9 cellular contexts compared by ENCODE assay signal in genomic region chr2:72147303-72147970, GRCh38. TPM values are rescaled to one million over a fixed set of nuclear protein-coding genes. Genes with fewer than 3 reads are reported as not detected.
DNase-seq lines count a peak whose midpoint lies in the region; ATAC-seq and TF ChIP-seq lines count a peak whose summit lies in the region.
"Had no signal": no experiment of that assay in that cellular context is flagged by ENCODE, and none has a peak within 500 bp of the region (broad histone marks: within the 10 kb centered on the region; RNA-seq: fewer than 3 reads in every experiment).

Gene CYP26B1 (minus strand): TSS chr2:72147862. CDS start chr2:72147834, 28 bp downstream.

- H3K27me3 Mint-ChIP-seq in activated T-cell treated with anti-CD3 and anti-CD28 coated beads, Interleukin-2, amount 50 U/mL, for 72 hours (ENCODE audit: low read depth), result peaks cover 70% of the 10 kb centered on the region

- peaks cover 0 to 8% of the 10 kb centered on the region in 2 donors for H3K36me3 Mint-ChIP-seq in activated T-cell treated with anti-CD3 and anti-CD28 coated beads, Interleukin-2, amount 50 U/mL, for 72 hours (ENCODE audit: insufficient read depth in 2 of 2)

- peak in 2 of 3 experiments; percentile 15 to 46 for DNase-seq in NCI-H1417 (lab: John Stamatoyannopoulos, UW)
- DNase-seq in NCI-H1417 treated with DMSO at 0.1 percent for 48 hours (lab: John Stamatoyannopoulos, UW), result no peak
- no peak for DNase-seq in activated T-cell treated with anti-CD3 and anti-CD28 coated beads, Interleukin-2, amount 50 U/mL, for 72 hours
- peak; percentile 29 for DNase-seq in left ventricle myocardium inferior
- peak; percentile 80 for DNase-seq in retina
- DNase-seq in medulla oblongata (ENCODE audit: extremely low spot score), result no peak

- no peak within 1 kb of the TSS for H3K27ac ChIP-seq in left ventricle myocardium inferior (replicated peaks)

- peak within 1 kb of the TSS; percentile 17 for H3K27ac Mint-ChIP-seq in activated T-cell treated with anti-CD3 and anti-CD28 coated beads, Interleukin-2, amount 50 U/mL, for 72 hours

- peaks cover 78% of the 10 kb centered on the region for H3K4me1 ChIP-seq in left ventricle myocardium inferior

- no peak for ATAC-seq in activated T-cell treated with anti-CD3 and anti-CD28 coated beads, Interleukin-2, amount 50 U/mL, for 72 hours (replicated peaks in 1 of 2)
- ATAC-seq in HG02642 (IDR thresholded peaks at IDR 0.05; ENCODE audit: poor library complexity, unreplicated experiment) (no peak), HG03354 (IDR thresholded peaks at IDR 0.05; ENCODE audit: poor library complexity, severe bottlenecking, unreplicated experiment) (no peak)

- no peak for TF ChIP-seq CTCF in left ventricle myocardium inferior (IDR thresholded peaks at IDR 0.05; ENCODE audit: borderline replicate concordance)

- H3K9me3 ChIP-seq in left ventricle myocardium inferior (replicated peaks), result no peaks in the 10 kb centered on the region

- intact Hi-C loops in left ventricle myocardium inferior (cut with micrococcal nuclease), result loop anchor here (10.0 kb wide), 1 partner anchor 603 kb away; no protein-coding TSS in a partner anchor

- peak within 1 kb of the TSS; percentile 70 for H3K4me3 ChIP-seq in left ventricle myocardium inferior

- H3K36me3 ChIP-seq in left ventricle myocardium inferior, result no peaks in the 10 kb centered on the region

- no peaks in the 10 kb centered on the region for H3K9me3 Mint-ChIP-seq in activated T-cell treated with anti-CD3 and anti-CD28 coated beads, Interleukin-2, amount 50 U/mL, for 72 hours

- H3K4me3 Mint-ChIP-seq in activated T-cell treated with anti-CD3 and anti-CD28 coated beads, Interleukin-2, amount 50 U/mL, for 72 hours, result peak within 1 kb of the TSS; percentile 75 to 89

- H3K27me3 ChIP-seq in left ventricle myocardium inferior (ENCODE audit: low read depth), result peaks cover 75% of the 10 kb centered on the region

- H3K4me1 Mint-ChIP-seq in activated T-cell treated with anti-CD3 and anti-CD28 coated beads, Interleukin-2, amount 50 U/mL, for 72 hours (ENCODE audit: low read depth), result peaks cover 49% of the 10 kb centered on the region

RNA-seq across cellular contexts. Expression of gene CYP26B1, which starts in this region (rescaled TPM):
- total RNA-seq in activated T-cell treated with anti-CD3 and anti-CD28 coated beads, Interleukin-2, amount 50 U/mL, for 72 hours, result not detected
- 1.5 TPM for total RNA-seq in left ventricle myocardium inferior
- total RNA-seq: T-helper 2 cell treated with Interferon-gamma antibody and Interleukin-4, amounts not matched to agents 100 ng/mL and 5 ng/mL, for 36 hours had no signal

Comparison
In these comparisons a context has a peak if more than half of its experiments do, and no peak if none do; other contexts are left out.
1. DNase-seq: peak in NCI-H1417 (2 of 3), left ventricle myocardium inferior (single experiment) and retina (single experiment); none in NCI-H1417 treated with DMSO at 0.1 percent for 48 hours (single experiment), activated T-cell treated with anti-CD3 and anti-CD28 coated beads, Interleukin-2, amount 50 U/mL, for 72 hours (0 of 2) and medulla oblongata (single experiment).